Comparison of ENCODE assay signal across 24 cellular contexts in genomic region chr3:139108253-139108969, GRCh38.
DNase-seq lines count a peak whose midpoint lies in the region; ATAC-seq, FAIRE-seq and TF ChIP-seq lines count a peak whose summit lies in the region.
"Had no signal": no experiment of that assay in that cellular context is flagged by ENCODE, and none has a peak within 500 bp of the region (broad histone marks: within the 10 kb centered on the region; RNA-seq: fewer than 3 reads in every experiment).

No MANE protein-coding gene starts in this region.

- TF ChIP-seq CTCF in H9 (conservative IDR thresholded peaks at IDR 0.05): no peak
- TF ChIP-seq CTCF in bronchial epithelial cell (IDR thresholded peaks at IDR 0.05; ENCODE audit: insufficient read depth, low read length, severe bottlenecking): no peak
- no peak for TF ChIP-seq CTCF in lung (IDR thresholded peaks at IDR 0.05; ENCODE audit: control extremely low read depth, extremely low read depth)
- no peak for TF ChIP-seq CTCF in spleen (IDR thresholded peaks at IDR 0.05 in 8 of 11, conservative IDR thresholded peaks at IDR 0.05 in 3 of 11)

- H3T11ph ChIP-seq in H9 (ENCODE audit: low read length): no peak overlapping the region

- H3K4me3 ChIP-seq in bronchial epithelial cell (ENCODE audit: low read depth, low read length) (no peak overlapping the region), lung (no peak overlapping the region), spleen (no peak overlapping the region)
- H3K4me3 ChIP-seq: A549; BLaER1 treated with 17β-estradiol and CSF1 and Interleukin-3, amounts not matched to agents 10 nM and 100 nM; PC-9; SJCRH30 had no signal

- H3K4ac ChIP-seq in H9 (ENCODE audit: low read depth, low read length): no peak overlapping the region

- no peak for TF ChIP-seq POLR2A in spleen (IDR thresholded peaks at IDR 0.05)

- no peak overlapping the region for H4K5ac ChIP-seq in H9 (ENCODE audit: insufficient read length, low read depth, low read length)

- H4K8ac ChIP-seq in H9 (replicated peaks; ENCODE audit: insufficient read length, low read depth, low read length): no peak overlapping the region

- H4K91ac ChIP-seq in H9 (ENCODE audit: insufficient read length, low read depth, low read length): no peak overlapping the region

- ATAC-seq in lung (ENCODE audit: insufficient read depth, low FRiP score): no peak
- ATAC-seq: A549, Right ventricle myocardium inferior had no signal

- H3K18ac ChIP-seq in H9 (ENCODE audit: insufficient read length, low read depth, low read length): no peak overlapping the region

- H3K36me3 Mint-ChIP-seq in H9 (ENCODE audit: insufficient read depth in 1 of 3, low read depth in 3 of 3): no peaks in the 10 kb centered on the region
- H3K36me3 Mint-ChIP-seq: IgD-negative memory B cell had no signal

- peak; percentile 36 for FAIRE-seq in bronchial epithelial cell (lab: Jason Lieb, UNC)
- FAIRE-seq: A549, D721Med had no signal

- intact Hi-C loops in spleen (cut with DNase I; ENCODE audit: low total_unique reads): no loop called here

- no peaks in the 10 kb centered on the region for H3K4me1 ChIP-seq in H9 (ENCODE audit: insufficient read depth, low read length)
- H3K4me1 ChIP-seq in lung (ENCODE audit: control insufficient read depth in 2 of 2, insufficient read depth in 2 of 2, low read length in 2 of 2): no peaks in the 10 kb centered on the region
- H3K4me1 ChIP-seq in spleen: peaks cover 0 to 7% (median 2%) of the 10 kb centered on the region in 6 donors
- H3K4me1 ChIP-seq: A549; BLaER1 treated with 17β-estradiol and CSF1 and Interleukin-3, amounts not matched to agents 10 nM and 100 nM; SJCRH30 had no signal

- no peak overlapping the region for H2BK12ac ChIP-seq in H9 (ENCODE audit: insufficient read length, low read depth, low read length)

- no peak overlapping the region for H2BK20ac ChIP-seq in H9 (ENCODE audit: low read depth, low read length, poor library complexity, severe bottlenecking)

- no peak overlapping the region for H3K9ac ChIP-seq in H9 (ENCODE audit: extremely low read depth, insufficient read length, low read length)
- H3K9ac ChIP-seq: BLaER1 treated with 17β-estradiol and CSF1 and Interleukin-3, amounts not matched to agents 10 nM and 100 nM; KMS-11 had no signal

- H2AFZ ChIP-seq in H9 (ENCODE audit: low read length): no peak overlapping the region
- H2AFZ ChIP-seq: PC-9 had no signal

- H3K27me3 ChIP-seq in H9 (ENCODE audit: insufficient read depth, low read length): no peaks in the 10 kb centered on the region
- no peaks in the 10 kb centered on the region for H3K27me3 ChIP-seq in bronchial epithelial cell (ENCODE audit: control insufficient read depth, insufficient read depth, low read length)
- H3K27me3 ChIP-seq in lung (ENCODE audit: control insufficient read depth, insufficient read depth): no peaks in the 10 kb centered on the region
- H3K27me3 ChIP-seq in spleen (replicated peaks in 1 of 7): peaks cover 0 to 15% (median 0%) of the 10 kb centered on the region in 7 donors
- H3K27me3 ChIP-seq: BLaER1 treated with 17β-estradiol and CSF1 and Interleukin-3, amounts not matched to agents 10 nM and 100 nM had no signal

- H3K27ac Mint-ChIP-seq in H9: no peak overlapping the region
- H3K27ac Mint-ChIP-seq: CD4-positive, alpha-beta T cell; IgD-negative memory B cell had no signal

- no CpG with 5 or more reads among the region's 4 CpGs for WGBS in H9 (ENCODE audit: extremely low coverage, insufficient read length, low lambda C conversion rate)
- 80 to 85% methylated on average over 4 of the region's 4 CpGs for WGBS in lung, 2 donors
- 60 to 82% (median 79%) methylated on average over 4 of the region's 4 CpGs for WGBS in spleen, 5 donors

- H3K79me1 ChIP-seq in H9 (ENCODE audit: insufficient read depth, low read depth, low read length, poor library complexity, severe bottlenecking): no peaks in the 10 kb centered on the region

- no peak overlapping the region for H3K4me3 Mint-ChIP-seq in H9
- H3K4me3 Mint-ChIP-seq: CD4-positive, alpha-beta T cell; IgD-negative memory B cell had no signal

- no peaks in the 10 kb centered on the region for H4K20me1 ChIP-seq in H9 (ENCODE audit: control insufficient read depth, insufficient read depth, insufficient read length)
- H4K20me1 ChIP-seq: BLaER1 treated with 17β-estradiol and CSF1 and Interleukin-3, amounts not matched to agents 10 nM and 100 nM had no signal

- no peaks in the 10 kb centered on the region for H3K79me2 ChIP-seq in H9 (ENCODE audit: insufficient read depth, low read length)

- peaks cover 3 to 7% of the 10 kb centered on the region in 2 experiments; a peak in 3 of 4 replicates for H3K4me1 Mint-ChIP-seq in H9

- no peak overlapping the region for H3K4me2 ChIP-seq in H9 (ENCODE audit: insufficient read depth, insufficient read length, low read length)
- H3K4me2 ChIP-seq: A549; BLaER1 treated with 17β-estradiol and CSF1 and Interleukin-3, amounts not matched to agents 10 nM and 100 nM; PC-9 had no signal

- H2BK5ac ChIP-seq in H9 (ENCODE audit: insufficient read length, low read length): no peak overlapping the region

- H2AK5ac ChIP-seq in H9 (ENCODE audit: insufficient read length, low read length): no peak overlapping the region

- no peaks in the 10 kb centered on the region for H3K9me3 Mint-ChIP-seq in H9
- H3K9me3 Mint-ChIP-seq: CD4-positive, alpha-beta T cell; IgD-negative memory B cell had no signal

- H2BK120ac ChIP-seq in H9 (ENCODE audit: low read depth, low read length, poor library complexity, severe bottlenecking): no peak overlapping the region

- DNase-seq in H9: peak; percentile 12
- no peak for DNase-seq in bronchial epithelial cell (ENCODE audit: low read depth)
- peak; percentile 20 for DNase-seq in lung (ENCODE audit: low spot score)
- peak; percentile 25 for DNase-seq in spleen
- no peak for DNase-seq in activated naive CD4-positive, alpha-beta T cell (lab: John Stamatoyannopoulos, UW)
- no peak for DNase-seq in DMS153 treated with DMSO at 0.1 percent for 48 hours (lab: John Stamatoyannopoulos, UW; ENCODE audit: unreplicated experiment)
- no peak for DNase-seq in activated CD4-positive, CD25-positive, alpha-beta regulatory T cell (lab: John Stamatoyannopoulos, UW)
- DNase-seq: AML-193; CD4-positive, alpha-beta T cell; DMS53; GOT3; MM.1S; NCI-H2029; NCI-H2227 treated with DMSO at 0.1 percent for 48 hours; NCI-H526 treated with DMSO at 0.1 percent for 48 hours; PC-9; SJCRH30 had no signal

- H3K56ac ChIP-seq in H9 (ENCODE audit: insufficient read length, low read depth, low read length): no peak overlapping the region

- H3K23ac ChIP-seq in H9 (ENCODE audit: insufficient read length, low read depth, low read length): no peak overlapping the region

- H3K23me2 ChIP-seq in H9 (ENCODE audit: insufficient read length, low read depth, low read length, poor library complexity, severe bottlenecking): no peaks in the 10 kb centered on the region

- no peak overlapping the region for H3K27ac ChIP-seq in H9 (ENCODE audit: insufficient read length, low read depth, low read length)
- H3K27ac ChIP-seq in lung (ENCODE audit: low read depth in 1 of 2, low read length in 1 of 2): no peak overlapping the region
- no peak overlapping the region for H3K27ac ChIP-seq in spleen
- H3K27ac ChIP-seq: A549; BLaER1 treated with 17β-estradiol and CSF1 and Interleukin-3, amounts not matched to agents 10 nM and 100 nM; HL-60; KMS-11; PC-9; SJCRH30 had no signal

- H3K27me3 Mint-ChIP-seq in H9 (ENCODE audit: low read depth): peaks cover 31% of the 10 kb centered on the region

- no peak overlapping the region for H2BK15ac ChIP-seq in H9 (ENCODE audit: low read depth, low read length)

- H3K36me3 ChIP-seq in bronchial epithelial cell (ENCODE audit: control insufficient read depth, insufficient read depth, low read length): no peaks in the 10 kb centered on the region
- H3K36me3 ChIP-seq in lung (ENCODE audit: control insufficient read depth in 2 of 2, insufficient read depth in 2 of 2, low read length in 2 of 2): no peaks in the 10 kb centered on the region
- H3K36me3 ChIP-seq in spleen: no peaks in the 10 kb centered on the region
- H3K36me3 ChIP-seq: BLaER1 treated with 17β-estradiol and CSF1 and Interleukin-3, amounts not matched to agents 10 nM and 100 nM; SJCRH30 had no signal

- no peak overlapping the region for H3K14ac ChIP-seq in H9 (ENCODE audit: insufficient read depth, low read length)

- H3K9me3 ChIP-seq in H9 (ENCODE audit: control insufficient read depth, low read depth, low read length): no peaks in the 10 kb centered on the region
- no peaks in the 10 kb centered on the region for H3K9me3 ChIP-seq in lung (ENCODE audit: control insufficient read depth in 2 of 2, insufficient read depth in 1 of 2, low read length in 1 of 2)
- no peaks in the 10 kb centered on the region for H3K9me3 ChIP-seq in spleen
- H3K9me3 ChIP-seq: A549; BLaER1 treated with 17β-estradiol and CSF1 and Interleukin-3, amounts not matched to agents 10 nM and 100 nM; SJCRH30 had no signal

Comparison
In these comparisons a context has a peak if more than half of its experiments do, and no peak if none do; other contexts are left out.
1. DNase-seq: peak in H9 (single experiment), lung (single experiment) and spleen (single experiment); none in bronchial epithelial cell (single experiment), activated naive CD4-positive, alpha-beta T cell (0 of 4), DMS153 treated with DMSO at 0.1 percent for 48 hours (single experiment) and activated CD4-positive, CD25-positive, alpha-beta regulatory T cell (0 of 4).